12 cellular contexts compared by ENCODE assay signal in genomic region chr18:74063023-74063422, GRCh38.
DNase-seq lines count a peak whose midpoint lies in the region; ATAC-seq and TF ChIP-seq lines count a peak whose summit lies in the region.
"Had no signal": no experiment of that assay in that cellular context is flagged by ENCODE, and none has a peak within 500 bp of the region (broad histone marks: within the 10 kb centered on the region; RNA-seq: fewer than 3 reads in every experiment).

No MANE protein-coding gene starts in this region.

- intact Hi-C loops in CD8-positive, alpha-beta T cell (cut with DNase I, micrococcal nuclease) = no loop called here

- no peak overlapping the region for H3K27ac ChIP-seq in CD8-positive, alpha-beta T cell (ENCODE audit: low read depth, low read length)
- no peak overlapping the region for H3K27ac ChIP-seq in mesenchymal stem cell (ENCODE audit: low read length, poor library complexity, severe bottlenecking)
- H3K27ac ChIP-seq: thyroid gland had no signal

- no peaks in the 10 kb centered on the region for H3K27me3 Mint-ChIP-seq in CD8-positive, alpha-beta T cell (ENCODE audit: low read depth)

- no peak overlapping the region for H3K23ac ChIP-seq in mesenchymal stem cell (ENCODE audit: low read length in 2 of 2)

- H3K36me3 Mint-ChIP-seq in CD8-positive, alpha-beta T cell = no peaks in the 10 kb centered on the region
- H3K36me3 Mint-ChIP-seq: naive thymus-derived CD8-positive, alpha-beta T cell had no signal

- no peak overlapping the region for H2AK5ac ChIP-seq in mesenchymal stem cell (ENCODE audit: low read length, severe bottlenecking)

- no peak overlapping the region for H3K4me3 Mint-ChIP-seq in CD8-positive, alpha-beta T cell

- peaks cover 32% of the 10 kb centered on the region for H3K4me1 Mint-ChIP-seq in CD8-positive, alpha-beta T cell (ENCODE audit: low read depth)

- H3K9me3 ChIP-seq in CD8-positive, alpha-beta T cell (ENCODE audit: low read length) = no peaks in the 10 kb centered on the region
- H3K9me3 ChIP-seq in mesenchymal stem cell (ENCODE audit: control insufficient read depth, low read length) = no peaks in the 10 kb centered on the region
- H3K9me3 ChIP-seq: thyroid gland had no signal

- CTCF ChIA-PET in CD8-positive, alpha-beta T cell (lab: Charles Lee) = interaction anchor here (0.9 to 2.6 kb wide), 4 partner anchors 11 to 23 kb away, joined by 3 to 10 read pairs (median 4); no protein-coding TSS in a partner anchor

- WGBS in mesenchymal stem cell = 75% methylated on average over 3 of the region's 3 CpGs

- POLR2A ChIA-PET in CD8-positive, alpha-beta T cell (lab: Charles Lee) = interaction anchor here (2.3 kb wide), 1 partner anchor 20 kb away, joined by 16 read pairs; no protein-coding TSS in a partner anchor

- peak; percentile 5 for TF ChIP-seq CTCF in CD8-positive, alpha-beta T cell (IDR thresholded peaks at IDR 0.05)

- no peaks in the 10 kb centered on the region for H3K9me3 Mint-ChIP-seq in CD8-positive, alpha-beta T cell

- no peak overlapping the region for H4K91ac ChIP-seq in mesenchymal stem cell (ENCODE audit: low read length)

- no peak overlapping the region for H2BK12ac ChIP-seq in mesenchymal stem cell (ENCODE audit: low read length in 2 of 2)

- no peak overlapping the region for H4K8ac ChIP-seq in mesenchymal stem cell (ENCODE audit: low read length)

- no peak overlapping the region for H2BK120ac ChIP-seq in mesenchymal stem cell (ENCODE audit: low read depth, low read length)

- H3K4me1 ChIP-seq in CD8-positive, alpha-beta T cell (ENCODE audit: insufficient read depth, low read length) = peaks cover 22% of the 10 kb centered on the region
- H3K4me1 ChIP-seq in mesenchymal stem cell (ENCODE audit: control insufficient read depth, insufficient read depth, low read depth, low read length) = no peaks in the 10 kb centered on the region
- H3K4me1 ChIP-seq: thyroid gland had no signal

- no peak overlapping the region for H2AFZ ChIP-seq in mesenchymal stem cell (ENCODE audit: low read depth, low read length)

- H3K27ac Mint-ChIP-seq in CD8-positive, alpha-beta T cell = no peak overlapping the region

- no peak for DNase-seq in CD8-positive, alpha-beta T cell
- peak; percentile 38 for DNase-seq in activated T-cell treated with anti-CD3 and anti-CD28 coated beads, Interleukin-2, amount 50 U/mL, for 48 hours
- DNase-seq in mesenchymal stem cell = no peak
- no peak for DNase-seq in cerebellar cortex (ENCODE audit: low spot score)
- no peak for DNase-seq in middle frontal gyrus (ENCODE audit: extremely low spot score, low spot score)
- DNase-seq in pons (ENCODE audit: low spot score) = no peak
- DNase-seq: activated effector memory CD4-positive, alpha-beta T cell treated with Interleukin-2 at 50 U/mL for 16 hours; effector memory CD4-positive, alpha-beta T cell; thyroid gland had no signal

- no peaks in the 10 kb centered on the region for H3K27me3 ChIP-seq in CD8-positive, alpha-beta T cell (ENCODE audit: insufficient read depth, low read length)
- peaks cover 0 to 5% of the 10 kb centered on the region in 2 experiments for H3K27me3 ChIP-seq in mesenchymal stem cell (ENCODE audit: control insufficient read depth in 1 of 2, insufficient read depth in 1 of 2, low read length in 2 of 2)
- H3K27me3 ChIP-seq: thyroid gland had no signal

- ATAC-seq in CD8-positive, alpha-beta T cell = no peak
- ATAC-seq in GM19043 (IDR thresholded peaks at IDR 0.05; ENCODE audit: low read depth, unreplicated experiment) (peak; percentile 58), HG03439 (IDR thresholded peaks at IDR 0.05; ENCODE audit: unreplicated experiment) (peak; percentile 70)

- H3K4ac ChIP-seq in mesenchymal stem cell (ENCODE audit: low read depth in 1 of 2, low read length in 2 of 2) = no peak overlapping the region

- H3K18ac ChIP-seq in mesenchymal stem cell (ENCODE audit: low read depth in 1 of 2, low read length in 2 of 2) = no peak overlapping the region

- no peak overlapping the region for H3K4me2 ChIP-seq in mesenchymal stem cell (ENCODE audit: low read length, poor library complexity, severe bottlenecking)

- H3K79me1 ChIP-seq in mesenchymal stem cell (replicated peaks; ENCODE audit: low read length, poor library complexity, severe bottlenecking) = no peaks in the 10 kb centered on the region

- H2BK15ac ChIP-seq in mesenchymal stem cell (ENCODE audit: low read depth, poor library complexity, severe bottlenecking) = no peak overlapping the region

- no peak overlapping the region for H3K14ac ChIP-seq in mesenchymal stem cell (ENCODE audit: low read length in 2 of 2)

- H2BK5ac ChIP-seq in mesenchymal stem cell (ENCODE audit: low read depth, low read length, poor library complexity, severe bottlenecking) = no peak overlapping the region

- no peaks in the 10 kb centered on the region for H3K36me3 ChIP-seq in CD8-positive, alpha-beta T cell (ENCODE audit: insufficient read depth, low read length)
- H3K36me3 ChIP-seq in mesenchymal stem cell (ENCODE audit: control insufficient read depth in 1 of 2, insufficient read depth in 2 of 2, low read depth in 1 of 2, low read length in 2 of 2) = no peaks in the 10 kb centered on the region
- H3K36me3 ChIP-seq: thyroid gland had no signal

- H3K9ac ChIP-seq in mesenchymal stem cell (ENCODE audit: low read length) = no peak overlapping the region

- no peak overlapping the region for H3K4me3 ChIP-seq in CD8-positive, alpha-beta T cell (ENCODE audit: low read depth, low read length)
- no peak overlapping the region for H3K4me3 ChIP-seq in mesenchymal stem cell (ENCODE audit: insufficient read depth in 1 of 2, low read depth in 1 of 2, low read length in 2 of 2)
- H3K4me3 ChIP-seq: thyroid gland had no signal

Comparison
In these comparisons a context has a peak if more than half of its experiments do, and no peak if none do; other contexts are left out.
1. DNase-seq: peak in activated T-cell treated with anti-CD3 and anti-CD28 coated beads, Interleukin-2, amount 50 U/mL, for 48 hours (2 of 2); none in CD8-positive, alpha-beta T cell (0 of 7), mesenchymal stem cell (single experiment), cerebellar cortex (single experiment), middle frontal gyrus (single experiment) and pons (single experiment).